10 cellular contexts compared by ENCODE assay signal in the genomic region with DNA sequence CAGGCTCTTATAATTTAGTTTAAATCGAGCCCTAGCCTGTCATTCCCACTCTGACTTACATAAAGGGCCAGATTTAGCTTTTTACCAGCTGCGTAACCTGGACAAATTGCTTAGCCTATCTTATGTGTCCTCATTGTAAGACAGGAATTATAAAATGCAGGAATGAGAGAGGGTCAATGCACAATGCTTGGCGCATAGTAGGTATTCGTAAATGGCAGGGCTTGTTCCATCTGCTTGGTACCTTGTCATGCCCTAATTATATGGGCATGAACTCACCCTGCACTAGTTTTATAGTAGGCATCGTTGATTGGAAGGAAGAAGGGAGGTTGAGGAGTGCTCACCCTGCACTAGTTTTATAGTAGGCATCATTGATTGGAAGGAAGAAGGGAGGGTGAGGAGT.
"Had no signal": no experiment of that assay in that cellular context is flagged by ENCODE, and none has a peak within 500 bp of the region (broad histone marks: within the 10 kb centered on the region; RNA-seq: fewer than 3 reads in every experiment).

No MANE protein-coding gene starts in this region.

- H3K9me3 Mint-ChIP-seq: activated CD4-positive, alpha-beta memory T cell treated with anti-CD3 and anti-CD28 coated beads, Interleukin-2, amount 10 ng/mL, durations not matched to agents 7 days and 5 days; T-cell had no signal

- H3K27me3 ChIP-seq: ascending aorta, esophagus muscularis mucosa, thyroid gland, uterus had no signal

- ATAC-seq: sciatic nerve, T-cell had no signal

- DNase-seq: activated CD4-positive, alpha-beta memory T cell treated with anti-CD3 and anti-CD28 coated beads, Interleukin-2, amount 10 ng/mL, durations not matched to agents 7 days and 5 days; activated gamma-delta T cell; mesendoderm; T-cell; T1000; thyroid gland; uterus had no signal

- H3K4me3 Mint-ChIP-seq: activated CD4-positive, alpha-beta memory T cell treated with anti-CD3 and anti-CD28 coated beads, Interleukin-2, amount 10 ng/mL, durations not matched to agents 7 days and 5 days; T-cell had no signal

- H3K27me3 Mint-ChIP-seq: activated CD4-positive, alpha-beta memory T cell treated with anti-CD3 and anti-CD28 coated beads, Interleukin-2, amount 10 ng/mL, durations not matched to agents 7 days and 5 days; T-cell had no signal

- H3K27ac Mint-ChIP-seq: activated CD4-positive, alpha-beta memory T cell treated with anti-CD3 and anti-CD28 coated beads, Interleukin-2, amount 10 ng/mL, durations not matched to agents 7 days and 5 days; T-cell had no signal

- H3K36me3 ChIP-seq: thyroid gland, uterus had no signal

- H3K4me3 ChIP-seq: esophagus muscularis mucosa, thyroid gland, uterus had no signal
